Comparison of ENCODE assay signal across 11 cellular contexts in genomic region chr4:144338834-144339233, GRCh38.
"Had no signal": no experiment of that assay in that cellular context is flagged by ENCODE, and none has a peak within 500 bp of the region (broad histone marks: within the 10 kb centered on the region; RNA-seq: fewer than 3 reads in every experiment).

No MANE protein-coding gene starts in this region.

- H3K36me3 ChIP-seq: left ventricle myocardium inferior, pancreas had no signal

- H3K9me3 ChIP-seq: pancreas had no signal

- ATAC-seq: activated naive CD4-positive, alpha-beta T cell treated with anti-CD3 and anti-CD28 coated beads, Interleukin-2, amount 50 U/mL, for 72 hours had no signal

- H3K4me1 ChIP-seq: left ventricle myocardium inferior, pancreas had no signal

- H3K4me3 ChIP-seq: left ventricle myocardium inferior, pancreas had no signal

- H3K27ac ChIP-seq: left ventricle myocardium inferior, pancreas had no signal

- H3K27me3 Mint-ChIP-seq: activated CD4-positive, alpha-beta T cell treated with anti-CD3 and anti-CD28 coated beads, Interleukin-2, amount 10 ng/mL, durations not matched to agents 7 days and 5 days; dendritic cell treated with granulocyte-macrophage colony-stimulating factor and Interleukin-4, amounts not matched to agents 40 ng/mL and 50 ng/mL, for 4 days had no signal

- H3K4me3 Mint-ChIP-seq: activated CD4-positive, alpha-beta T cell treated with anti-CD3 and anti-CD28 coated beads, Interleukin-2, amount 10 ng/mL, durations not matched to agents 7 days and 5 days; dendritic cell treated with granulocyte-macrophage colony-stimulating factor and Interleukin-4, amounts not matched to agents 40 ng/mL and 50 ng/mL, for 4 days had no signal

- DNase-seq: activated CD4-positive, alpha-beta T cell treated with anti-CD3 and anti-CD28 coated beads, Interleukin-2, amount 10 ng/mL, durations not matched to agents 7 days and 5 days; activated CD4-positive, CD25-positive, alpha-beta regulatory T cell; activated effector memory CD4-positive, alpha-beta T cell treated with Interleukin-2 at 50 U/mL for 16 hours; cerebellar nuclear complex; hypothalamus; left ventricle myocardium inferior; pancreas; retina; stimulated activated CD4-positive, alpha-beta T cell treated with anti-CD3 and anti-CD28 coated beads, Interleukin-4, amount 100 ng/mL, for 4 hours had no signal

- H3K27ac Mint-ChIP-seq: activated CD4-positive, alpha-beta T cell treated with anti-CD3 and anti-CD28 coated beads, Interleukin-2, amount 10 ng/mL, durations not matched to agents 7 days and 5 days; activated naive CD4-positive, alpha-beta T cell treated with anti-CD3 and anti-CD28 coated beads, Interleukin-2, amount 50 U/mL, for 72 hours; dendritic cell treated with granulocyte-macrophage colony-stimulating factor and Interleukin-4, amounts not matched to agents 40 ng/mL and 50 ng/mL, for 4 days had no signal
